ENCODE assay signal across 20 cellular contexts in the genomic region with DNA sequence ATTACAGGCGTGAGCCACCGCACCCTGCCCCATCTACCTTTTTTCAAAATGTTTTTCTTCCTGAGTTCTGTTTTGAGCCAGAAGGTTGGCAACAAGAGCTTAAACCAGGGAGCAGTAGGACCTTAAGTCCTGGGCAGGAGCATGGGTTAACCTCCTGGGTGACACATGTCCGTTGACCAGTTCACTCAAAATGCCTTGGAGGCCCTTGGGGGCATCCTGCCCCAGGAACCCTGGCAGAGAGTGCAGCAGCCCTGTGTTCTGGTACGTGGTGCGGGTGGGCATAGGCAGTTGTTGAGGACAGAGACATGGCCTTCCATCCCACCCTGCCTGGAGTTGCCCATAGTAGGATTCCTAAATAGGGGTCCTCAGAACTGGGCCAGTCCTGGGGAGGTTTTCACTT.
"Had no signal": no experiment of that assay in that cellular context is flagged by ENCODE, and none has a peak within 500 bp of the region (broad histone marks: within the 10 kb centered on the region; RNA-seq: fewer than 3 reads in every experiment).

No MANE protein-coding gene starts in this region.

- H3K4me3 ChIP-seq: coronary artery, hepatocyte, smooth muscle cell, testis, tibial nerve had no signal

- H3K27me3 ChIP-seq: foreskin keratinocyte, hepatocyte, testis, tibial nerve had no signal

- H3K27me3 Mint-ChIP-seq: naive B cell; stimulated activated naive CD8-positive, alpha-beta T cell treated with anti-CD3 and anti-CD28 coated beads, Interleukin-15, amount 100 ng/mL, for 72 hours had no signal

- H2AFZ ChIP-seq: hepatocyte had no signal

- H3K9me3 Mint-ChIP-seq: endodermal cell; naive B cell; nephron; stimulated activated effector memory CD8-positive, alpha-beta T cell treated with anti-CD3 and anti-CD28 coated beads, Interleukin-12 subunit alpha, Interleukin-12 subunit beta, amount 100 ng/mL, for 72 hours; stimulated activated naive CD8-positive, alpha-beta T cell treated with anti-CD3 and anti-CD28 coated beads, Interleukin-15, amount 100 ng/mL, for 72 hours had no signal

- H3K27ac Mint-ChIP-seq: endodermal cell; naive B cell; nephron; stimulated activated effector memory CD8-positive, alpha-beta T cell treated with anti-CD3 and anti-CD28 coated beads, Interleukin-12 subunit alpha, Interleukin-12 subunit beta, amount 100 ng/mL, for 72 hours; stimulated activated naive CD8-positive, alpha-beta T cell treated with anti-CD3 and anti-CD28 coated beads, Interleukin-15, amount 100 ng/mL, for 72 hours had no signal

- H3K27ac ChIP-seq: coronary artery, foreskin keratinocyte, hepatocyte, testis, tibial nerve had no signal

- ATAC-seq: foreskin keratinocyte; left cardiac atrium; right cardiac atrium; stimulated activated effector memory CD8-positive, alpha-beta T cell treated with anti-CD3 and anti-CD28 coated beads, Interleukin-12 subunit alpha, Interleukin-12 subunit beta, amount 100 ng/mL, for 72 hours; stimulated activated naive CD8-positive, alpha-beta T cell treated with anti-CD3 and anti-CD28 coated beads, Interleukin-15, amount 100 ng/mL, for 72 hours had no signal

- H3K9me3 ChIP-seq: testis, tibial nerve had no signal

- H3K4me1 ChIP-seq: foreskin keratinocyte had no signal

- H3K4me2 ChIP-seq: hepatocyte, smooth muscle cell had no signal

- H3K4me3 Mint-ChIP-seq: endodermal cell; naive B cell; nephron; stimulated activated effector memory CD8-positive, alpha-beta T cell treated with anti-CD3 and anti-CD28 coated beads, Interleukin-12 subunit alpha, Interleukin-12 subunit beta, amount 100 ng/mL, for 72 hours; stimulated activated naive CD8-positive, alpha-beta T cell treated with anti-CD3 and anti-CD28 coated beads, Interleukin-15, amount 100 ng/mL, for 72 hours had no signal

- DNase-seq: effector CD4-positive, alpha-beta T cell; endodermal cell; erythroblast; foreskin keratinocyte; head of caudate nucleus; kidney; left cardiac atrium; mesendoderm; naive B cell; right cardiac atrium; stimulated activated CD4-positive, alpha-beta T cell treated with anti-CD3 and anti-CD28 coated beads, Interleukin-4, amount 100 ng/mL, for 1 hour; stimulated activated CD8-positive, alpha-beta memory T cell treated with anti-CD3 and anti-CD28 coated beads, Interleukin-4, amount 100 ng/mL, for 48 hours; stimulated activated naive CD8-positive, alpha-beta T cell treated with anti-CD3 and anti-CD28 coated beads, Interleukin-15, amount 100 ng/mL, for 72 hours; testis had no signal
